Comparison of ENCODE assay signal across 22 cellular contexts in genomic region chr9:73451003-73451402, GRCh38.
"Had no signal": no experiment of that assay in that cellular context is flagged by ENCODE, and none has a peak within 500 bp of the region (broad histone marks: within the 10 kb centered on the region; RNA-seq: fewer than 3 reads in every experiment).

No MANE protein-coding gene starts in this region.

- H3K9me3 Mint-ChIP-seq: activated naive CD4-positive, alpha-beta T cell treated with anti-CD3 and anti-CD28 coated beads for 36 hours; activated T-cell treated with anti-CD3 and anti-CD28 coated beads, Interleukin-2, amount 50 U/mL, for 4 hours; natural killer cell treated with Interleukin-12 subunit alpha and Interleukin-12 subunit beta and Interleukin-15 and Interleukin-18, amount 100 ng/mL, for 72 hours had no signal

- H3K4me3 ChIP-seq: gastroesophageal sphincter, lung, sigmoid colon, spleen, thoracic aorta, upper lobe of right lung had no signal

- H3K27ac ChIP-seq: epithelial cell of prostate, gastroesophageal sphincter, parathyroid adenoma, sigmoid colon, spleen, thoracic aorta, upper lobe of right lung had no signal

- H3K27ac Mint-ChIP-seq: activated naive CD4-positive, alpha-beta T cell treated with anti-CD3 and anti-CD28 coated beads for 36 hours; mesothelial cell of epicardium; natural killer cell treated with Interleukin-12 subunit alpha and Interleukin-12 subunit beta and Interleukin-15 and Interleukin-18, amount 100 ng/mL, for 72 hours; stimulated activated naive B cell treated with anti-CD40 and anti-IgM and Interleukin-4, amounts not matched to agents 10 μg/mL and 1 μg/mL and 100 μg/mL, for 72 hours had no signal

- H3K36me3 ChIP-seq: gastroesophageal sphincter, sigmoid colon, spleen, thoracic aorta, upper lobe of right lung had no signal

- H3K27me3 Mint-ChIP-seq: natural killer cell treated with Interleukin-12 subunit alpha and Interleukin-12 subunit beta and Interleukin-15 and Interleukin-18, amount 100 ng/mL, for 72 hours; stimulated activated naive B cell treated with anti-CD40 and anti-IgM and Interleukin-4, amounts not matched to agents 10 μg/mL and 1 μg/mL and 100 μg/mL, for 72 hours had no signal

- H3K4me3 Mint-ChIP-seq: activated naive CD4-positive, alpha-beta T cell treated with anti-CD3 and anti-CD28 coated beads for 36 hours; activated T-cell treated with anti-CD3 and anti-CD28 coated beads, Interleukin-2, amount 50 U/mL, for 4 hours; mesothelial cell of epicardium; natural killer cell treated with Interleukin-12 subunit alpha and Interleukin-12 subunit beta and Interleukin-15 and Interleukin-18, amount 100 ng/mL, for 72 hours; stimulated activated naive B cell treated with anti-CD40 and anti-IgM and Interleukin-4, amounts not matched to agents 10 μg/mL and 1 μg/mL and 100 μg/mL, for 72 hours had no signal

- H3K4me1 Mint-ChIP-seq: mesothelial cell of epicardium; stimulated activated naive B cell treated with anti-CD40 and anti-IgM and Interleukin-4, amounts not matched to agents 10 μg/mL and 1 μg/mL and 100 μg/mL, for 72 hours had no signal

- H3K27me3 ChIP-seq: gastroesophageal sphincter, sigmoid colon, spleen, upper lobe of right lung had no signal

- ATAC-seq: activated T-cell treated with anti-CD3 and anti-CD28 coated beads, Interleukin-2, amount 50 U/mL, for 4 hours; gastroesophageal sphincter; left colon; natural killer cell treated with Interleukin-12 subunit alpha and Interleukin-12 subunit beta and Interleukin-15 and Interleukin-18, amount 100 ng/mL, for 72 hours; stimulated activated naive B cell treated with anti-CD40 and anti-IgM and Interleukin-4, amounts not matched to agents 10 μg/mL and 1 μg/mL and 100 μg/mL, for 72 hours; upper lobe of right lung had no signal

- H3K36me3 Mint-ChIP-seq: mesothelial cell of epicardium; natural killer cell treated with Interleukin-12 subunit alpha and Interleukin-12 subunit beta and Interleukin-15 and Interleukin-18, amount 100 ng/mL, for 72 hours; stimulated activated naive B cell treated with anti-CD40 and anti-IgM and Interleukin-4, amounts not matched to agents 10 μg/mL and 1 μg/mL and 100 μg/mL, for 72 hours had no signal

- DNase-seq: activated CD4-positive, alpha-beta T cell treated with anti-CD3 and anti-CD28 coated beads, Interleukin-2, amount 50 U/mL, for 1 hour; activated CD4-positive, CD25-positive, alpha-beta regulatory T cell treated with anti-CD3 and anti-CD28 coated beads, Interleukin-2, amount 50 U/mL, for 72 hours; activated CD8-positive, alpha-beta memory T cell treated with anti-CD3 and anti-CD28 coated beads, Interleukin-2, amount 50 U/mL, for 4 hours; activated naive CD4-positive, alpha-beta T cell treated with anti-CD3 and anti-CD28 coated beads for 36 hours; activated T-cell treated with anti-CD3 and anti-CD28 coated beads, Interleukin-2, amount 50 U/mL, for 4 hours; anterior cingulate cortex; cerebellar nuclear complex; cortex of kidney; left colon; sigmoid colon; spleen; stimulated activated naive B cell treated with anti-CD40 and anti-IgM and Interleukin-4, amounts not matched to agents 10 μg/mL and 1 μg/mL and 100 μg/mL, for 72 hours; T-helper 1 cell; T-helper 9 cell; upper lobe of right lung had no signal
